Comparison of ENCODE assay signal across 18 cellular contexts in the genomic region with DNA sequence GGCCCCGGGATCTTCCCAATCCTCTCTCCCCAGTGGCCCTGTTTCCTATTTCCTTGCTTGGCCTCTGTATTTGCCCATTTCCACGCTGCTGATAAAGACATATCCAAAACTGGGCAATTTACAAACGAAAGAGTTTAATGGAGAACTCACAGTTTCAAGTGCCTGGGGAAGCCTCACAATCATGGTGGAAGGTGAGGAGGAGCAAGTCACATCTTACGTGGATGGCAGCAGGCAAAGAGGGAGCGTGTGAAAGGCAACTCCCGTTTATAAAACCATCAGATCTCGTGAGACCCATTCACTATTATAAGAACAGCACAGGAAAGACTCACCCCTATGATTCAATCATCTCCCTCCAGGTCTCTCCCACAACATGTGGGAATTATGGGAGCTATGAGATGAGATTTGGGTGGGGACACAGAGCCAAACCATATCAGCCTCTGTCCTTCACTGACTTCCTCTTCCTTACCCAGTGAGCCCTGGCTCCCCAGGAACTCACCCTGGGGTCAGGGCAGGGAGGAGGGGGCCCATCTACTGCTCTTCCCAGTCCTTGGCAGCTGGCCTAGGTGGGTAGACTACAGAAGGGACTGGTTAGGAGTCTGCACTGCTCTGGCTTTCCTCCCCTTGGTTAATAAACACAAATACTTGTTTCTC.
A peak's percentile ranks its signal among the peaks of the same experiment; 100 is the strongest.
DNase-seq lines count a peak whose midpoint lies in the region; ATAC-seq, FAIRE-seq and TF ChIP-seq lines count a peak whose summit lies in the region.
"Had no signal": no experiment of that assay in that cellular context is flagged by ENCODE, and none has a peak within 500 bp of the region (broad histone marks: within the 10 kb centered on the region; RNA-seq: fewer than 3 reads in every experiment).

No MANE protein-coding gene starts in this region.

- no peaks in the 10 kb centered on the region for H3K9me3 Mint-ChIP-seq in type B pancreatic cell
- H3K9me3 Mint-ChIP-seq: CD4-positive, alpha-beta memory T cell had no signal

- no peak overlapping the region for H2AFZ ChIP-seq in K562 (ENCODE audit: low read depth, low read length)

- TF ChIP-seq CTCF in K562 (IDR thresholded peaks at IDR 0.05 in 2 of 3, conservative IDR thresholded peaks at IDR 0.05 in 1 of 3; ENCODE audit: insufficient read depth in 2 of 3, low read depth in 1 of 3, low read length in 3 of 3) (no peak), type B pancreatic cell (conservative IDR thresholded peaks at IDR 0.05) (no peak), brain microvascular endothelial cell (IDR thresholded peaks at IDR 0.05; ENCODE audit: low read depth, low read length, missing control alignments) (no peak)

- no peak overlapping the region for H3K9ac ChIP-seq in K562 (ENCODE audit: insufficient read depth in 1 of 2, low read depth in 2 of 2, low read length in 2 of 2)

- no TSS peak for BruUV-seq in K562 (replicated peaks; lab: Mats Ljungman, UMichigan)

- no peaks in the 10 kb centered on the region for H3K9me1 ChIP-seq in K562 (ENCODE audit: control insufficient read depth, insufficient read depth, low read length)

- no peak overlapping the region for H3K4me3 Mint-ChIP-seq in type B pancreatic cell
- H3K4me3 Mint-ChIP-seq: CD4-positive, alpha-beta memory T cell; HFFc6 had no signal

- H3K27me3 ChIP-seq in K562 (ENCODE audit: control insufficient read depth in 2 of 2, insufficient read depth in 2 of 2, low read length in 2 of 2) (peaks cover 3 to 16% of the 10 kb centered on the region in 2 experiments; a peak in 3 of 5 replicates), MG63 (no peaks in the 10 kb centered on the region), brain microvascular endothelial cell (replicated peaks) (no peaks in the 10 kb centered on the region)

- H3K27ac Mint-ChIP-seq in type B pancreatic cell: peak overlapping the region; percentile 31
- H3K27ac Mint-ChIP-seq: CD4-positive, alpha-beta memory T cell; HFFc6 had no signal

- no peak for DNase-seq in K562 (ENCODE audit: extremely low read depth in 1 of 4, low spot score in 3 of 4)
- DNase-seq in islet precursor cell: peak; percentile 6
- no peak for DNase-seq in type B pancreatic cell (ENCODE audit: extremely low spot score, unreplicated experiment)
- no peak for DNase-seq in MG63
- no peak for DNase-seq in T-helper 9 cell
- no peak for DNase-seq in brain microvascular endothelial cell
- DNase-seq: C1 segment of cervical spinal cord; Calu3; CD4-positive, alpha-beta memory T cell; COR-L47; DMS53; DMS79 treated with DMSO at 0.1 percent for 48 hours; GF-D8; GOT3; HFFc6 had no signal

- no peak for FAIRE-seq in K562 (lab: Jason Lieb, UNC)
- FAIRE-seq: GM12891, H54 had no signal

- no peak overlapping the region for H3K4me3 ChIP-seq in K562
- no peak overlapping the region for H3K4me3 ChIP-seq in MG63
- no peak overlapping the region for H3K4me3 ChIP-seq in brain microvascular endothelial cell (ENCODE audit: low read depth, low read length)
- H3K4me3 ChIP-seq: HAP-1 had no signal

- no peak for ATAC-seq in K562

- no peaks in the 10 kb centered on the region for H3K36me3 Mint-ChIP-seq in type B pancreatic cell
- H3K36me3 Mint-ChIP-seq: CD4-positive, alpha-beta memory T cell had no signal

- TF ChIP-seq POLR2A in K562 (conservative IDR thresholded peaks at IDR 0.05): no peak

- H3K4me2 ChIP-seq in K562 (ENCODE audit: insufficient read depth, low read length): no peak overlapping the region

- H3K27ac ChIP-seq in K562 (ENCODE audit: extremely low read depth, low read depth, low read length) (no peak overlapping the region), brain microvascular endothelial cell (no peak overlapping the region)

- POLR2A ChIA-PET in K562 (lab: Yijun Ruan, JAX): no interaction called here

- TF ChIP-seq RAD21 in K562 (CRISPR knock-in tag; conservative IDR thresholded peaks at IDR 0.05 in 1 of 2, IDR thresholded peaks at IDR 0.05 in 1 of 2): no peak

- H3K4me1 ChIP-seq in K562 (replicated peaks in 1 of 2; ENCODE audit: control insufficient read depth in 2 of 2, insufficient read depth in 2 of 2, low read length in 2 of 2): no peaks in the 10 kb centered on the region
- H3K4me1 ChIP-seq: HAP-1 had no signal

- no peak for TF ChIP-seq EP300 in K562 (IDR thresholded peaks at IDR 0.05; ENCODE audit: low read length)

- H3K36me3 ChIP-seq in K562 (ENCODE audit: control insufficient read depth, insufficient read depth, low read length) (no peaks in the 10 kb centered on the region), MG63 (no peaks in the 10 kb centered on the region), brain microvascular endothelial cell (replicated peaks) (no peaks in the 10 kb centered on the region)
- H3K36me3 ChIP-seq: HAP-1 had no signal

- H3K4me1 Mint-ChIP-seq in type B pancreatic cell (ENCODE audit: unreplicated experiment): peaks cover 4% of the 10 kb centered on the region
- H3K4me1 Mint-ChIP-seq: CD4-positive, alpha-beta memory T cell had no signal

- H3K27me3 Mint-ChIP-seq in type B pancreatic cell: no peaks in the 10 kb centered on the region
- H3K27me3 Mint-ChIP-seq: CD4-positive, alpha-beta memory T cell had no signal

- no peaks in the 10 kb centered on the region for H3K9me3 ChIP-seq in K562 (replicated peaks; ENCODE audit: control insufficient read depth, insufficient read depth, low read depth, low read length)
- H3K9me3 ChIP-seq in MG63: no peaks in the 10 kb centered on the region
- H3K9me3 ChIP-seq: HAP-1 had no signal

- no peaks in the 10 kb centered on the region for H3K79me2 ChIP-seq in K562 (ENCODE audit: control insufficient read depth, insufficient read depth, low read length)

- 0 out of 2 replicates have a peak, but pooled peaks cover 3% of the 10 kb centered on the region for H4K20me1 ChIP-seq in K562 (replicated peaks; ENCODE audit: control insufficient read depth, insufficient read depth, low read length)

- intact Hi-C loops in K562 (cut with micrococcal nuclease): no loop called here

- WGBS in K562 (ENCODE audit: insufficient coverage, low coverage, missing lambda C conversion rate): 0% methylated on average over 7 of the region's 7 CpGs

- in situ Hi-C loops in K562 (cut with MboI) (no loop called here), brain microvascular endothelial cell (cut with HindIII; ENCODE audit: low pct_ligation_motif_present, low sequenced_read_pairs) (no loop called here)

- CTCF ChIA-PET in K562 (lab: Yijun Ruan, JAX; ENCODE audit: low intra/inter-chr PET ratio): no interaction called here

TF ChIP-seq in K562, 482 proteins besides CTCF, POLR2A, EP300 and RAD21:
- TF ChIP-seq CHD2 (IDR thresholded peaks at IDR 0.05; ENCODE audit: low read depth, low read length) (peak; percentile 24; the same call in 1 of the 2 replicates), PTTG1 (tag; IDR thresholded peaks at IDR 0.05; ENCODE audit: low read depth) (no peak)
TF ChIP-seq in K562: peak in this region for 1.
